ENCODE assay signal across 20 cellular contexts in the genomic region with DNA sequence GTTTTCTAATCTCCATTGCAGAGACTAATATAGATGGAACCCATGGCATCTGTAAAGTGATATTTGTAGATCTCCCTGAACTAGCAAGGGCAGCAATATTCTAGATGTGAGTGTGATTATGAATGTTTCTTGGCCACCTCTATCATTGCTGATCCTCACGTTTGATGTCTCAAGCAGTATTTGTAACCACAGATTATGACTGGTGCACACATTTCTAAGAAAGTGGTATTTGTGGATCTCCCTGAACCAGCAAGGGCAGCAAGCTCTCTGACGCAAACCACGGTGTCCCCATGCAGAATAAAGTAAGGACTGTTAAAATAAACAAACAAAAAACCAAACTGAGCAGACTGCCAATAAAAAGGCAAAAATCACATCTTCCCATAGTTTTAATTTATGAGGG.
A peak's percentile ranks its signal among the peaks of the same experiment; 100 is the strongest.
DNase-seq lines count a peak whose midpoint lies in the region; ATAC-seq and TF ChIP-seq lines count a peak whose summit lies in the region.
"Had no signal": no experiment of that assay in that cellular context is flagged by ENCODE, and none has a peak within 500 bp of the region (broad histone marks: within the 10 kb centered on the region; RNA-seq: fewer than 3 reads in every experiment).

No MANE protein-coding gene starts in this region.

- H2AFZ ChIP-seq in SU-DHL-6 (ENCODE audit: low read depth, low read length, severe bottlenecking) (peak overlapping the region; percentile 7), GM23248 (no peak overlapping the region)

- WGBS in GM23248 (ENCODE audit: low coverage in 1 of 2, low lambda C conversion rate in 2 of 2, missing lambda C conversion rate in 2 of 2), 2 experiments = 88 to 91% methylated on average over 3 of the region's 3 CpGs

- no peak for TF ChIP-seq CTCF in right atrium auricular region (IDR thresholded peaks at IDR 0.05)
- no peak for TF ChIP-seq CTCF in SU-DHL-6 (IDR thresholded peaks at IDR 0.05; ENCODE audit: insufficient read depth, low read length, poor library complexity, severe bottlenecking)
- no peak for TF ChIP-seq CTCF in foreskin fibroblast (IDR thresholded peaks at IDR 0.05; ENCODE audit: low read depth, low read length)

- H3K27me3 ChIP-seq in right atrium auricular region (no peaks in the 10 kb centered on the region), SU-DHL-6 (ENCODE audit: low read length) (no peaks in the 10 kb centered on the region), GM23248 (replicated peaks; ENCODE audit: insufficient read depth) (0 out of 2 replicates have a peak, but pooled peaks cover 3% of the 10 kb centered on the region), MG63 (no peaks in the 10 kb centered on the region)
- H3K27me3 ChIP-seq: cardiac muscle cell, gastrocnemius medialis, pancreas, sigmoid colon had no signal

- no peaks in the 10 kb centered on the region for H3K79me2 ChIP-seq in SU-DHL-6 (ENCODE audit: insufficient read depth, low read length)
- H3K79me2 ChIP-seq in GM23248 (ENCODE audit: insufficient read depth) = no peaks in the 10 kb centered on the region

- peak overlapping the region; percentile 48 for H3K4me2 ChIP-seq in SU-DHL-6 (ENCODE audit: low read depth, low read length, poor library complexity, severe bottlenecking)
- H3K4me2 ChIP-seq in GM23248 (ENCODE audit: unreplicated experiment) = no peak overlapping the region

- no peaks in the 10 kb centered on the region for H4K20me1 ChIP-seq in SU-DHL-6 (ENCODE audit: low read depth, low read length)
- no peaks in the 10 kb centered on the region for H4K20me1 ChIP-seq in GM23248 (ENCODE audit: insufficient read depth)

- peaks cover 19% of the 10 kb centered on the region for H3F3A ChIP-seq in SU-DHL-6 (ENCODE audit: insufficient read depth)
- H3F3A ChIP-seq in GM23248 (ENCODE audit: insufficient read depth) = peaks cover 6% of the 10 kb centered on the region; the same call in 1 of the 2 replicates

- in situ Hi-C loops in GM23248 (cut with MboI) = no loop called here

- H3K9me2 ChIP-seq in SU-DHL-6 (replicated peaks; ENCODE audit: insufficient read depth, low read length) = no peaks in the 10 kb centered on the region
- no peaks in the 10 kb centered on the region for H3K9me2 ChIP-seq in GM23248 (ENCODE audit: insufficient read depth)

- peak overlapping the region; percentile 66 to 78 for H3K27ac ChIP-seq in right atrium auricular region
- peak overlapping the region; percentile 93 for H3K27ac ChIP-seq in SU-DHL-6 (ENCODE audit: low read depth, low read length)
- H3K27ac ChIP-seq in GM23248 = no peak overlapping the region
- H3K27ac ChIP-seq: gastrocnemius medialis, pancreas, sigmoid colon had no signal

- H3K36me3 ChIP-seq in right atrium auricular region = no peaks in the 10 kb centered on the region
- H3K36me3 ChIP-seq in SU-DHL-6 (ENCODE audit: low read length) = no peaks in the 10 kb centered on the region
- no peaks in the 10 kb centered on the region for H3K36me3 ChIP-seq in GM23248 (ENCODE audit: low read depth)
- no peaks in the 10 kb centered on the region for H3K36me3 ChIP-seq in MG63
- H3K36me3 ChIP-seq: cardiac muscle cell, gastrocnemius medialis, pancreas, sigmoid colon had no signal

- H3K4me1 ChIP-seq in right atrium auricular region (peaks cover 0 to 50% of the 10 kb centered on the region in 2 donors), GM23248 (ENCODE audit: insufficient read depth) (peaks cover 10% of the 10 kb centered on the region)

- intact Hi-C loops in left ventricle myocardium superior (cut with micrococcal nuclease) = no loop called here

- H3K9me3 ChIP-seq in right atrium auricular region (no peaks in the 10 kb centered on the region), SU-DHL-6 (ENCODE audit: insufficient read depth, low read length) (no peaks in the 10 kb centered on the region), GM23248 (ENCODE audit: low read depth) (no peaks in the 10 kb centered on the region), MG63 (no peaks in the 10 kb centered on the region)
- H3K9me3 ChIP-seq: gastrocnemius medialis, pancreas, sigmoid colon had no signal

- H3K9ac ChIP-seq in SU-DHL-6 (ENCODE audit: low read length) (0 out of 2 replicates have a peak overlapping the region, but pooled peaks have one; percentile 35), GM23248 (no peak overlapping the region)

- ATAC-seq in left ventricle myocardium superior (no peak), HG02973 (IDR thresholded peaks at IDR 0.05; ENCODE audit: unreplicated experiment) (no peak)
- ATAC-seq: gastrocnemius medialis had no signal

- H3K4me3 ChIP-seq in right atrium auricular region (no peak overlapping the region), SU-DHL-6 (ENCODE audit: insufficient read depth, low read length, poor library complexity, severe bottlenecking) (no peak overlapping the region), foreskin fibroblast (ENCODE audit: low read depth in 1 of 2, low read length in 2 of 2) (no peak overlapping the region), GM23248 (no peak overlapping the region), MG63 (no peak overlapping the region)
- H3K4me3 ChIP-seq: cardiac muscle cell, gastrocnemius medialis, GM12878, pancreas, sigmoid colon had no signal

- DNase-seq in right atrium auricular region (ENCODE audit: low spot score) (no peak), left ventricle myocardium superior (no peak), foreskin fibroblast (peak; percentile 13 to 15), HK-2 (ENCODE audit: unreplicated experiment) (no peak), GM23248 (no peak), MG63 (no peak)
- DNase-seq: ACHN; activated CD4-positive, alpha-beta T cell treated with anti-CD3 and anti-CD28 coated beads, Interleukin-2, amount 50 U/mL, for 1 hour; activated effector memory CD4-positive, alpha-beta T cell treated with Interleukin-2 at 50 U/mL for 16 hours; gastrocnemius medialis; GF-D8; KBM-7; naive B cell; pancreas; sigmoid colon; T-helper 1 cell had no signal

Comparison
In these comparisons a context has a peak if more than half of its experiments do, and no peak if none do; other contexts are left out.
1. DNase-seq: peak in foreskin fibroblast (2 of 2); none in right atrium auricular region (single experiment), left ventricle myocardium superior (single experiment), HK-2 (single experiment), GM23248 (single experiment) and MG63 (single experiment).